29 cellular contexts compared by ENCODE assay signal in genomic region chr1:27336756-27337155, GRCh38. TPM values are rescaled to one million over a fixed set of nuclear protein-coding genes. Genes with fewer than 3 reads are reported as not detected.
"Had no signal": no experiment of that assay in that cellular context is flagged by ENCODE, and none has a peak within 500 bp of the region (broad histone marks: within the 10 kb centered on the region; RNA-seq: fewer than 3 reads in every experiment).

No MANE protein-coding gene starts in this region.

- H3K27ac Mint-ChIP-seq: activated CD8-positive, alpha-beta memory T cell treated with anti-CD3 and anti-CD28 coated beads, Interleukin-2, amount 10 ng/mL, durations not matched to agents 7 days and 5 days; activated CD8-positive, alpha-beta T cell treated with anti-CD3 and anti-CD28 coated beads, Interleukin-2, amount 10 ng/mL, durations not matched to agents 7 days and 5 days; activated T-helper 2 cell treated with anti-CD3 and anti-CD28 coated beads, Interferon-gamma antibody, Interleukin-2, Interleukin-4, amounts not matched to agents 10 μg/mL and 5 μg/mL and 100 μg/mL, durations not matched to agents 14 hours and 24 hours and 36 hours; nephron; T-helper 1 cell treated with Interleukin-12 subunit alpha and Interleukin-12 subunit beta and Interleukin-4 antibody, amounts not matched to agents 30 μg/mL and 1 μg/mL, for 36 hours had no signal

- H3K9me3 Mint-ChIP-seq: activated naive CD4-positive, alpha-beta T cell treated with anti-CD3 and anti-CD28 coated beads, Interleukin-2, amount 50 U/mL, for 72 hours; activated T-helper 2 cell treated with anti-CD3 and anti-CD28 coated beads, Interferon-gamma antibody, Interleukin-2, Interleukin-4, amounts not matched to agents 10 μg/mL and 5 μg/mL and 100 μg/mL, durations not matched to agents 14 hours and 24 hours and 36 hours; nephron; T-helper 1 cell treated with Interleukin-12 subunit alpha and Interleukin-12 subunit beta and Interleukin-4 antibody, amounts not matched to agents 30 μg/mL and 1 μg/mL, for 36 hours had no signal

- H3K27me3 Mint-ChIP-seq: activated CD8-positive, alpha-beta memory T cell treated with anti-CD3 and anti-CD28 coated beads, Interleukin-2, amount 10 ng/mL, durations not matched to agents 7 days and 5 days had no signal

- H3K9me3 ChIP-seq: breast epithelium, esophagus muscularis mucosa, lower lobe of right lung, psoas muscle, SK-N-SH, stomach, thyroid gland, upper lobe of left lung, vagina had no signal

- H3K27ac ChIP-seq: breast epithelium, esophagus muscularis mucosa, lower lobe of right lung, parathyroid adenoma, psoas muscle, stomach, thyroid gland, upper lobe of left lung, vagina had no signal

- H3K9ac ChIP-seq: parathyroid adenoma, SK-N-SH had no signal

- H3K4me1 ChIP-seq: parathyroid adenoma, psoas muscle had no signal

- H3K4me2 ChIP-seq: SK-N-SH had no signal

- H3K4me3 ChIP-seq: breast epithelium, esophagus muscularis mucosa, lower lobe of right lung, psoas muscle, stomach, thyroid gland, upper lobe of left lung, vagina had no signal

- DNase-seq: activated CD4-positive, alpha-beta T cell treated with anti-CD3 and anti-CD28 coated beads for 1 hour; activated CD8-positive, alpha-beta memory T cell treated with anti-CD3 and anti-CD28 coated beads, Interleukin-2, amount 10 ng/mL, durations not matched to agents 7 days and 5 days; activated CD8-positive, alpha-beta T cell treated with anti-CD3 and anti-CD28 coated beads, Interleukin-2, amount 10 ng/mL, durations not matched to agents 7 days and 5 days; activated naive CD4-positive, alpha-beta T cell; activated T-cell treated with anti-CD3 and anti-CD28 coated beads, Interleukin-2, amount 50 U/mL, for 48 hours; central memory CD4-positive, alpha-beta T cell; foreskin melanocyte; lower lobe of right lung; mesenchymal stem cell; nucleus accumbens; psoas muscle; SK-N-SH; stimulated activated CD4-positive, alpha-beta T cell treated with anti-CD3 and anti-CD28 coated beads, Interleukin-4, amount 100 ng/mL, for 1 hour; stomach; SW 1271; T1000; thyroid gland; upper lobe of left lung had no signal

- H2AFZ ChIP-seq: parathyroid adenoma had no signal

- H3K4me3 Mint-ChIP-seq: activated CD8-positive, alpha-beta memory T cell treated with anti-CD3 and anti-CD28 coated beads, Interleukin-2, amount 10 ng/mL, durations not matched to agents 7 days and 5 days; activated CD8-positive, alpha-beta T cell treated with anti-CD3 and anti-CD28 coated beads, Interleukin-2, amount 10 ng/mL, durations not matched to agents 7 days and 5 days; nephron; T-helper 1 cell treated with Interleukin-12 subunit alpha and Interleukin-12 subunit beta and Interleukin-4 antibody, amounts not matched to agents 30 μg/mL and 1 μg/mL, for 36 hours had no signal

- H3K79me2 ChIP-seq: parathyroid adenoma had no signal

- H3K27me3 ChIP-seq: breast epithelium, esophagus muscularis mucosa, stomach, thyroid gland, upper lobe of left lung, vagina had no signal

- ATAC-seq: activated CD8-positive, alpha-beta memory T cell treated with anti-CD3 and anti-CD28 coated beads, Interleukin-2, amount 10 ng/mL, durations not matched to agents 7 days and 5 days; activated CD8-positive, alpha-beta T cell treated with anti-CD3 and anti-CD28 coated beads, Interleukin-2, amount 10 ng/mL, durations not matched to agents 7 days and 5 days; activated naive CD4-positive, alpha-beta T cell treated with anti-CD3 and anti-CD28 coated beads, Interleukin-2, amount 50 U/mL, for 72 hours; left lobe of liver; lower lobe of right lung; psoas muscle had no signal

RNA-seq across cellular contexts. Expression of gene FCN3, which starts 37.9 kb away (rescaled TPM):
- total RNA-seq: activated CD8-positive, alpha-beta memory T cell treated with anti-CD3 and anti-CD28 coated beads, Interleukin-2, amount 10 ng/mL, durations not matched to agents 7 days and 5 days; activated CD8-positive, alpha-beta T cell treated with anti-CD3 and anti-CD28 coated beads, Interleukin-2, amount 10 ng/mL, durations not matched to agents 7 days and 5 days; activated naive CD4-positive, alpha-beta T cell treated with anti-CD3 and anti-CD28 coated beads, Interleukin-2, amount 50 U/mL, for 72 hours; activated T-helper 2 cell treated with anti-CD3 and anti-CD28 coated beads, Interferon-gamma antibody, Interleukin-2, Interleukin-4, amounts not matched to agents 10 μg/mL and 5 μg/mL and 100 μg/mL, durations not matched to agents 14 hours and 24 hours and 36 hours; skeletal muscle tissue had no signal
- polyA plus RNA-seq: keratinocyte, SK-N-SH had no signal

RNA-seq across cellular contexts. Expression of gene CD164L2, which starts 46.4 kb away (rescaled TPM):
- total RNA-seq: activated CD8-positive, alpha-beta memory T cell treated with anti-CD3 and anti-CD28 coated beads, Interleukin-2, amount 10 ng/mL, durations not matched to agents 7 days and 5 days; activated CD8-positive, alpha-beta T cell treated with anti-CD3 and anti-CD28 coated beads, Interleukin-2, amount 10 ng/mL, durations not matched to agents 7 days and 5 days; activated naive CD4-positive, alpha-beta T cell treated with anti-CD3 and anti-CD28 coated beads, Interleukin-2, amount 50 U/mL, for 72 hours; activated T-helper 2 cell treated with anti-CD3 and anti-CD28 coated beads, Interferon-gamma antibody, Interleukin-2, Interleukin-4, amounts not matched to agents 10 μg/mL and 5 μg/mL and 100 μg/mL, durations not matched to agents 14 hours and 24 hours and 36 hours; esophagus muscularis mucosa; left lobe of liver; psoas muscle; skeletal muscle tissue; stomach had no signal
- polyA plus RNA-seq: psoas muscle had no signal
